Comparison of ENCODE assay signal across 1 cellular context in the genomic region with DNA sequence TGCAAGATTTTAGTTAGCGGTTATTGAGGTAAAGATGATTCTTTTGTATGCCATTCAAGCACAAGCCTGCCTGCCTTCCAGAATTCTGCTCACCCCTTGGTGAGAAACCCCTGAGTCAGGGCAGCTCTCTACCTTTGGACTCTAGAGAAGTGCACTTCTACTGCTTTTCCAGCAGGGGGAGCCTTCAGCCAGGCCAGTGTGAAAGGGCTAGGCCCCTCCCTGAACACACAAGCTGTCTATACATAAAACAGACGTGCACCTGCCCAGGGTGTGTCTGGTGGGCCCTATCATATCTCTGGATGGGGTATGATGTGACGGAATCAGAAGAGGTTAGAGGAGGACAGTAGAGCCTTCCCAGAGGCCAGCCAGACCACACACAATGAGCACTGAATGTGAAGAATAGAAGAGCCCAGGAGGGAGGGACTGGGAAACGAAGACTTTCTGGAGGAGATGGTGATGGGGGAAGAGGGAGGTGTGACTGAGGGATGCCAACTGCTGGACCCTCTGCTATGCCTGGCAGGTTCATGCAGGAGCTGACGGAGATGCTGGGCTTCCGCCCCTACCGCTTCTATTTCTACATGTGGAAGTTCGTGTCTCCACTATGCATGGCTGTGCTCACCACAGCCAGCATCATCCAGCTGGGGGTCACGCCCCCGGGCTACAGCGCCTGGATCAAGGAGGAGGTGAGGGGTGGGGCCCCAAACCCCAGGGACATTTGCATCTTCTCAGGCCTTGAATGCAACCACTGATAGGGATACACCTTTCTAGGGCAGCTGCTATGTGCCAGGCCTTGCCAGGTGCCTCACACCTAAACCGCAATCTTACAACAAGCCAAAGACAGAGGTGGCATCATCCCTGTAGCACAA.
TF ChIP-seq lines count a peak whose summit lies in the region.

No MANE protein-coding gene starts in this region.

TF ChIP-seq in K562, 482 proteins besides CTCF, POLR2A, EP300 and RAD21 (continues in another document):
- TF ChIP-seq, protein P1, sequence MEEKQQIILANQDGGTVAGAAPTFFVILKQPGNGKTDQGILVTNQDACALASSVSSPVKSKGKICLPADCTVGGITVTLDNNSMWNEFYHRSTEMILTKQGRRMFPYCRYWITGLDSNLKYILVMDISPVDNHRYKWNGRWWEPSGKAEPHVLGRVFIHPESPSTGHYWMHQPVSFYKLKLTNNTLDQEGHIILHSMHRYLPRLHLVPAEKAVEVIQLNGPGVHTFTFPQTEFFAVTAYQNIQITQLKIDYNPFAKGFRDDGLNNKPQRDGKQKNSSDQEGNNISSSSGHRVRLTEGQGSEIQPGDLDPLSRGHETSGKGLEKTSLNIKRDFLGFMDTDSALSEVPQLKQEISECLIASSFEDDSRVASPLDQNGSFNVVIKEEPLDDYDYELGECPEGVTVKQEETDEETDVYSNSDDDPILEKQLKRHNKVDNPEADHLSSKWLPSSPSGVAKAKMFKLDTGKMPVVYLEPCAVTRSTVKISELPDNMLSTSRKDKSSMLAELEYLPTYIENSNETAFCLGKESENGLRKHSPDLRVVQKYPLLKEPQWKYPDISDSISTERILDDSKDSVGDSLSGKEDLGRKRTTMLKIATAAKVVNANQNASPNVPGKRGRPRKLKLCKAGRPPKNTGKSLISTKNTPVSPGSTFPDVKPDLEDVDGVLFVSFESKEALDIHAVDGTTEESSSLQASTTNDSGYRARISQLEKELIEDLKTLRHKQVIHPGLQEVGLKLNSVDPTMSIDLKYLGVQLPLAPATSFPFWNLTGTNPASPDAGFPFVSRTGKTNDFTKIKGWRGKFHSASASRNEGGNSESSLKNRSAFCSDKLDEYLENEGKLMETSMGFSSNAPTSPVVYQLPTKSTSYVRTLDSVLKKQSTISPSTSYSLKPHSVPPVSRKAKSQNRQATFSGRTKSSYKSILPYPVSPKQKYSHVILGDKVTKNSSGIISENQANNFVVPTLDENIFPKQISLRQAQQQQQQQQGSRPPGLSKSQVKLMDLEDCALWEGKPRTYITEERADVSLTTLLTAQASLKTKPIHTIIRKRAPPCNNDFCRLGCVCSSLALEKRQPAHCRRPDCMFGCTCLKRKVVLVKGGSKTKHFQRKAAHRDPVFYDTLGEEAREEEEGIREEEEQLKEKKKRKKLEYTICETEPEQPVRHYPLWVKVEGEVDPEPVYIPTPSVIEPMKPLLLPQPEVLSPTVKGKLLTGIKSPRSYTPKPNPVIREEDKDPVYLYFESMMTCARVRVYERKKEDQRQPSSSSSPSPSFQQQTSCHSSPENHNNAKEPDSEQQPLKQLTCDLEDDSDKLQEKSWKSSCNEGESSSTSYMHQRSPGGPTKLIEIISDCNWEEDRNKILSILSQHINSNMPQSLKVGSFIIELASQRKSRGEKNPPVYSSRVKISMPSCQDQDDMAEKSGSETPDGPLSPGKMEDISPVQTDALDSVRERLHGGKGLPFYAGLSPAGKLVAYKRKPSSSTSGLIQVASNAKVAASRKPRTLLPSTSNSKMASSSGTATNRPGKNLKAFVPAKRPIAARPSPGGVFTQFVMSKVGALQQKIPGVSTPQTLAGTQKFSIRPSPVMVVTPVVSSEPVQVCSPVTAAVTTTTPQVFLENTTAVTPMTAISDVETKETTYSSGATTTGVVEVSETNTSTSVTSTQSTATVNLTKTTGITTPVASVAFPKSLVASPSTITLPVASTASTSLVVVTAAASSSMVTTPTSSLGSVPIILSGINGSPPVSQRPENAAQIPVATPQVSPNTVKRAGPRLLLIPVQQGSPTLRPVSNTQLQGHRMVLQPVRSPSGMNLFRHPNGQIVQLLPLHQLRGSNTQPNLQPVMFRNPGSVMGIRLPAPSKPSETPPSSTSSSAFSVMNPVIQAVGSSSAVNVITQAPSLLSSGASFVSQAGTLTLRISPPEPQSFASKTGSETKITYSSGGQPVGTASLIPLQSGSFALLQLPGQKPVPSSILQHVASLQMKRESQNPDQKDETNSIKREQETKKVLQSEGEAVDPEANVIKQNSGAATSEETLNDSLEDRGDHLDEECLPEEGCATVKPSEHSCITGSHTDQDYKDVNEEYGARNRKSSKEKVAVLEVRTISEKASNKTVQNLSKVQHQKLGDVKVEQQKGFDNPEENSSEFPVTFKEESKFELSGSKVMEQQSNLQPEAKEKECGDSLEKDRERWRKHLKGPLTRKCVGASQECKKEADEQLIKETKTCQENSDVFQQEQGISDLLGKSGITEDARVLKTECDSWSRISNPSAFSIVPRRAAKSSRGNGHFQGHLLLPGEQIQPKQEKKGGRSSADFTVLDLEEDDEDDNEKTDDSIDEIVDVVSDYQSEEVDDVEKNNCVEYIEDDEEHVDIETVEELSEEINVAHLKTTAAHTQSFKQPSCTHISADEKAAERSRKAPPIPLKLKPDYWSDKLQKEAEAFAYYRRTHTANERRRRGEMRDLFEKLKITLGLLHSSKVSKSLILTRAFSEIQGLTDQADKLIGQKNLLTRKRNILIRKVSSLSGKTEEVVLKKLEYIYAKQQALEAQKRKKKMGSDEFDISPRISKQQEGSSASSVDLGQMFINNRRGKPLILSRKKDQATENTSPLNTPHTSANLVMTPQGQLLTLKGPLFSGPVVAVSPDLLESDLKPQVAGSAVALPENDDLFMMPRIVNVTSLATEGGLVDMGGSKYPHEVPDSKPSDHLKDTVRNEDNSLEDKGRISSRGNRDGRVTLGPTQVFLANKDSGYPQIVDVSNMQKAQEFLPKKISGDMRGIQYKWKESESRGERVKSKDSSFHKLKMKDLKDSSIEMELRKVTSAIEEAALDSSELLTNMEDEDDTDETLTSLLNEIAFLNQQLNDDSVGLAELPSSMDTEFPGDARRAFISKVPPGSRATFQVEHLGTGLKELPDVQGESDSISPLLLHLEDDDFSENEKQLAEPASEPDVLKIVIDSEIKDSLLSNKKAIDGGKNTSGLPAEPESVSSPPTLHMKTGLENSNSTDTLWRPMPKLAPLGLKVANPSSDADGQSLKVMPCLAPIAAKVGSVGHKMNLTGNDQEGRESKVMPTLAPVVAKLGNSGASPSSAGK (IDR thresholded peaks at IDR 0.05), result no peak
- no peak for TF ChIP-seq ZNF184 (CRISPR knock-in tag; IDR thresholded peaks at IDR 0.05)
- TF ChIP-seq, protein P2, sequence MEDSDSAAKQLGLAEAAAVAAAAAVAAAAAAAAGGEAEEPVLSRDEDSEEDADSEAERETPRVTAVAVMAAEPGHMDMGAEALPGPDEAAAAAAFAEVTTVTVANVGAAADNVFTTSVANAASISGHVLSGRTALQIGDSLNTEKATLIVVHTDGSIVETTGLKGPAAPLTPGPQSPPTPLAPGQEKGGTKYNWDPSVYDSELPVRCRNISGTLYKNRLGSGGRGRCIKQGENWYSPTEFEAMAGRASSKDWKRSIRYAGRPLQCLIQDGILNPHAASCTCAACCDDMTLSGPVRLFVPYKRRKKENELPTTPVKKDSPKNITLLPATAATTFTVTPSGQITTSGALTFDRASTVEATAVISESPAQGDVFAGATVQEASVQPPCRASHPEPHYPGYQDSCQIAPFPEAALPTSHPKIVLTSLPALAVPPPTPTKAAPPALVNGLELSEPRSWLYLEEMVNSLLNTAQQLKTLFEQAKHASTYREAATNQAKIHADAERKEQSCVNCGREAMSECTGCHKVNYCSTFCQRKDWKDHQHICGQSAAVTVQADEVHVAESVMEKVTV (CRISPR knock-in tag; IDR thresholded peaks at IDR 0.05), result peak; percentile 31; the same call in 1 of the 2 replicates
- no peak for TF ChIP-seq FOXM1 (IDR thresholded peaks at IDR 0.05; ENCODE audit: low read depth)
- no peak for TF ChIP-seq FOXM1 (CRISPR knock-in tag; IDR thresholded peaks at IDR 0.05; ENCODE audit: low read depth)
- 0 out of 2 replicates have a peak, but pooled peaks have one; percentile 13 for TF ChIP-seq RB1 (IDR thresholded peaks at IDR 0.05; ENCODE audit: low read depth)
- TF ChIP-seq, protein P3, sequence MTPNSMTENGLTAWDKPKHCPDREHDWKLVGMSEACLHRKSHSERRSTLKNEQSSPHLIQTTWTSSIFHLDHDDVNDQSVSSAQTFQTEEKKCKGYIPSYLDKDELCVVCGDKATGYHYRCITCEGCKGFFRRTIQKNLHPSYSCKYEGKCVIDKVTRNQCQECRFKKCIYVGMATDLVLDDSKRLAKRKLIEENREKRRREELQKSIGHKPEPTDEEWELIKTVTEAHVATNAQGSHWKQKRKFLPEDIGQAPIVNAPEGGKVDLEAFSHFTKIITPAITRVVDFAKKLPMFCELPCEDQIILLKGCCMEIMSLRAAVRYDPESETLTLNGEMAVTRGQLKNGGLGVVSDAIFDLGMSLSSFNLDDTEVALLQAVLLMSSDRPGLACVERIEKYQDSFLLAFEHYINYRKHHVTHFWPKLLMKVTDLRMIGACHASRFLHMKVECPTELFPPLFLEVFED (CRISPR knock-in tag; conservative IDR thresholded peaks at IDR 0.05), result no peak
- peak; percentile 66; the same call in 1 of the 2 replicates for TF ChIP-seq STAG1 (CRISPR knock-in tag; IDR thresholded peaks at IDR 0.05; ENCODE audit: borderline replicate concordance)
- TF ChIP-seq MAZ (CRISPR knock-in tag; conservative IDR thresholded peaks at IDR 0.05 in 1 of 2, IDR thresholded peaks at IDR 0.05 in 1 of 2), result 0 out of 4 replicates have a peak, but pooled peaks of 1 of the 2 experiments have one; percentile 40
- no peak for TF ChIP-seq HNRNPL (IDR thresholded peaks at IDR 0.05; ENCODE audit: low read depth, low read length)
- TF ChIP-seq LCOR (CRISPR knock-in tag; IDR thresholded peaks at IDR 0.05), result 0 out of 2 replicates have a peak, but pooled peaks have one; percentile 29
- 0 out of 2 replicates have a peak, but pooled peaks have one; percentile 37 for TF ChIP-seq ZNF253 (CRISPR knock-in tag; conservative IDR thresholded peaks at IDR 0.05)
- peak; percentile 61 for TF ChIP-seq KLF16 (IDR thresholded peaks at IDR 0.05)
- no peak for TF ChIP-seq HDAC3 (IDR thresholded peaks at IDR 0.05; ENCODE audit: borderline replicate concordance, partially characterized antibody)
- TF ChIP-seq ZNF77 (CRISPR knock-in tag; IDR thresholded peaks at IDR 0.05), result no peak
- TF ChIP-seq CCAR2 (IDR thresholded peaks at IDR 0.05; ENCODE audit: low read depth, low read length), result no peak
- TF ChIP-seq GTF2E2 (tag; IDR thresholded peaks at IDR 0.05), result no peak
- TF ChIP-seq TEAD4 (IDR thresholded peaks at IDR 0.05; ENCODE audit: low read length), result no peak
- TF ChIP-seq TEAD4 (CRISPR knock-in tag; IDR thresholded peaks at IDR 0.05; ENCODE audit: borderline replicate concordance), result no peak
- TF ChIP-seq NFE2 (IDR thresholded peaks at IDR 0.05; ENCODE audit: low read depth), result peak; percentile 64
- TF ChIP-seq, protein P4, sequence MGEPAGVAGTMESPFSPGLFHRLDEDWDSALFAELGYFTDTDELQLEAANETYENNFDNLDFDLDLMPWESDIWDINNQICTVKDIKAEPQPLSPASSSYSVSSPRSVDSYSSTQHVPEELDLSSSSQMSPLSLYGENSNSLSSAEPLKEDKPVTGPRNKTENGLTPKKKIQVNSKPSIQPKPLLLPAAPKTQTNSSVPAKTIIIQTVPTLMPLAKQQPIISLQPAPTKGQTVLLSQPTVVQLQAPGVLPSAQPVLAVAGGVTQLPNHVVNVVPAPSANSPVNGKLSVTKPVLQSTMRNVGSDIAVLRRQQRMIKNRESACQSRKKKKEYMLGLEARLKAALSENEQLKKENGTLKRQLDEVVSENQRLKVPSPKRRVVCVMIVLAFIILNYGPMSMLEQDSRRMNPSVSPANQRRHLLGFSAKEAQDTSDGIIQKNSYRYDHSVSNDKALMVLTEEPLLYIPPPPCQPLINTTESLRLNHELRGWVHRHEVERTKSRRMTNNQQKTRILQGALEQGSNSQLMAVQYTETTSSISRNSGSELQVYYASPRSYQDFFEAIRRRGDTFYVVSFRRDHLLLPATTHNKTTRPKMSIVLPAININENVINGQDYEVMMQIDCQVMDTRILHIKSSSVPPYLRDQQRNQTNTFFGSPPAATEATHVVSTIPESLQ (CRISPR knock-in tag; IDR thresholded peaks at IDR 0.05), result no peak
- no peak for TF ChIP-seq SREBF2 (CRISPR knock-in tag; IDR thresholded peaks at IDR 0.05)
- TF ChIP-seq NFYB (IDR thresholded peaks at IDR 0.05; ENCODE audit: extremely low read depth, insufficient read length), result no peak
- TF ChIP-seq ZKSCAN1 (IDR thresholded peaks at IDR 0.05; ENCODE audit: low read depth, low read length), result no peak
- TF ChIP-seq, protein P5, sequence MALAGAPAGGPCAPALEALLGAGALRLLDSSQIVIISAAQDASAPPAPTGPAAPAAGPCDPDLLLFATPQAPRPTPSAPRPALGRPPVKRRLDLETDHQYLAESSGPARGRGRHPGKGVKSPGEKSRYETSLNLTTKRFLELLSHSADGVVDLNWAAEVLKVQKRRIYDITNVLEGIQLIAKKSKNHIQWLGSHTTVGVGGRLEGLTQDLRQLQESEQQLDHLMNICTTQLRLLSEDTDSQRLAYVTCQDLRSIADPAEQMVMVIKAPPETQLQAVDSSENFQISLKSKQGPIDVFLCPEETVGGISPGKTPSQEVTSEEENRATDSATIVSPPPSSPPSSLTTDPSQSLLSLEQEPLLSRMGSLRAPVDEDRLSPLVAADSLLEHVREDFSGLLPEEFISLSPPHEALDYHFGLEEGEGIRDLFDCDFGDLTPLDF (CRISPR knock-in tag; IDR thresholded peaks at IDR 0.05), result no peak
- TF ChIP-seq MCM5 (IDR thresholded peaks at IDR 0.05; ENCODE audit: low read depth), result no peak
- TF ChIP-seq, protein P6, sequence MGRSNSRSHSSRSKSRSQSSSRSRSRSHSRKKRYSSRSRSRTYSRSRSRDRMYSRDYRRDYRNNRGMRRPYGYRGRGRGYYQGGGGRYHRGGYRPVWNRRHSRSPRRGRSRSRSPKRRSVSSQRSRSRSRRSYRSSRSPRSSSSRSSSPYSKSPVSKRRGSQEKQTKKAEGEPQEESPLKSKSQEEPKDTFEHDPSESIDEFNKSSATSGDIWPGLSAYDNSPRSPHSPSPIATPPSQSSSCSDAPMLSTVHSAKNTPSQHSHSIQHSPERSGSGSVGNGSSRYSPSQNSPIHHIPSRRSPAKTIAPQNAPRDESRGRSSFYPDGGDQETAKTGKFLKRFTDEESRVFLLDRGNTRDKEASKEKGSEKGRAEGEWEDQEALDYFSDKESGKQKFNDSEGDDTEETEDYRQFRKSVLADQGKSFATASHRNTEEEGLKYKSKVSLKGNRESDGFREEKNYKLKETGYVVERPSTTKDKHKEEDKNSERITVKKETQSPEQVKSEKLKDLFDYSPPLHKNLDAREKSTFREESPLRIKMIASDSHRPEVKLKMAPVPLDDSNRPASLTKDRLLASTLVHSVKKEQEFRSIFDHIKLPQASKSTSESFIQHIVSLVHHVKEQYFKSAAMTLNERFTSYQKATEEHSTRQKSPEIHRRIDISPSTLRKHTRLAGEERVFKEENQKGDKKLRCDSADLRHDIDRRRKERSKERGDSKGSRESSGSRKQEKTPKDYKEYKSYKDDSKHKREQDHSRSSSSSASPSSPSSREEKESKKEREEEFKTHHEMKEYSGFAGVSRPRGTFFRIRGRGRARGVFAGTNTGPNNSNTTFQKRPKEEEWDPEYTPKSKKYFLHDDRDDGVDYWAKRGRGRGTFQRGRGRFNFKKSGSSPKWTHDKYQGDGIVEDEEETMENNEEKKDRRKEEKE (IDR thresholded peaks at IDR 0.05; ENCODE audit: borderline replicate concordance in 1 of 2, control insufficient read depth in 1 of 2, low read depth in 2 of 2, low read length in 1 of 2), result no peak
